Comparison of ENCODE assay signal across 16 cellular contexts in genomic region chr14:83744901-83745300, GRCh38.
DNase-seq lines count a peak whose midpoint lies in the region; ATAC-seq and TF ChIP-seq lines count a peak whose summit lies in the region.
"Had no signal": no experiment of that assay in that cellular context is flagged by ENCODE, and none has a peak within 500 bp of the region (broad histone marks: within the 10 kb centered on the region; RNA-seq: fewer than 3 reads in every experiment).

No MANE protein-coding gene starts in this region.

- no peak overlapping the region for H3K4me3 Mint-ChIP-seq in natural killer cell treated with Interleukin-12 subunit alpha and Interleukin-12 subunit beta and Interleukin-15 and Interleukin-18, amount 100 ng/mL, for 72 hours
- H3K4me3 Mint-ChIP-seq: CD4-positive, alpha-beta T cell had no signal

- H3K27me3 Mint-ChIP-seq in natural killer cell treated with Interleukin-12 subunit alpha and Interleukin-12 subunit beta and Interleukin-15 and Interleukin-18, amount 100 ng/mL, for 72 hours: no peaks in the 10 kb centered on the region
- H3K27me3 Mint-ChIP-seq: CD4-positive, alpha-beta T cell had no signal

- no peak for ATAC-seq in natural killer cell treated with Interleukin-12 subunit alpha and Interleukin-12 subunit beta and Interleukin-15 and Interleukin-18, amount 100 ng/mL, for 72 hours
- ATAC-seq: K562 had no signal

- in situ Hi-C loops in GM13976 (cut with MboI; ENCODE audit: low sequenced_read_pairs, unreplicated experiment): no loop called here

- no peaks in the 10 kb centered on the region for H3K4me1 Mint-ChIP-seq in natural killer cell treated with Interleukin-12 subunit alpha and Interleukin-12 subunit beta and Interleukin-15 and Interleukin-18, amount 100 ng/mL, for 72 hours (ENCODE audit: low read depth in 2 of 2)

- H3K27ac Mint-ChIP-seq in natural killer cell treated with Interleukin-12 subunit alpha and Interleukin-12 subunit beta and Interleukin-15 and Interleukin-18, amount 100 ng/mL, for 72 hours: no peak overlapping the region
- H3K27ac Mint-ChIP-seq: CD4-positive, alpha-beta T cell had no signal

- TF ChIP-seq CTCF in epithelial cell of esophagus (IDR thresholded peaks at IDR 0.05; ENCODE audit: insufficient read depth, low read depth, low read length, missing control alignments): no peak
- no peak for TF ChIP-seq CTCF in GM13976 (IDR thresholded peaks at IDR 0.05; ENCODE audit: borderline replicate concordance, control extremely low read depth, extremely low read depth, insufficient read depth, missing control alignments)

- H3K4me3 ChIP-seq in epithelial cell of esophagus (ENCODE audit: low read length): no peak overlapping the region
- H3K4me3 ChIP-seq: GM23248, HAP-1, K562 had no signal

- DNase-seq in LHCN-M2 (ENCODE audit: low read depth) (peak; percentile 18), epithelial cell of esophagus (ENCODE audit: low read depth) (peak; percentile 7), iris pigment epithelial cell (ENCODE audit: low read depth) (peak; percentile 53), stromal cell of bone marrow (ENCODE audit: low read depth) (peak; percentile 1), GM13976 (ENCODE audit: low spot score) (no peak), AML-193 (lab: John Stamatoyannopoulos, UW) (no peak), cerebellar cortex (ENCODE audit: low spot score) (no peak)
- DNase-seq in natural killer cell treated with Interleukin-12 subunit alpha and Interleukin-12 subunit beta and Interleukin-15 and Interleukin-18, amount 100 ng/mL, for 72 hours (ENCODE audit: low spot score): no peak
- DNase-seq: ACHN; Caco-2; CD4-positive, alpha-beta T cell; DMS79; GDM1; GM23248 had no signal

- H3K36me3 Mint-ChIP-seq in natural killer cell treated with Interleukin-12 subunit alpha and Interleukin-12 subunit beta and Interleukin-15 and Interleukin-18, amount 100 ng/mL, for 72 hours: no peaks in the 10 kb centered on the region

- H3K9me3 Mint-ChIP-seq in natural killer cell treated with Interleukin-12 subunit alpha and Interleukin-12 subunit beta and Interleukin-15 and Interleukin-18, amount 100 ng/mL, for 72 hours: peaks cover 15% of the 10 kb centered on the region

Comparison
In these comparisons a context has a peak if more than half of its experiments do, and no peak if none do; other contexts are left out.
1. DNase-seq: peak in LHCN-M2 (single experiment), epithelial cell of esophagus (single experiment), iris pigment epithelial cell (single experiment) and stromal cell of bone marrow (single experiment); none in natural killer cell treated with Interleukin-12 subunit alpha and Interleukin-12 subunit beta and Interleukin-15 and Interleukin-18, amount 100 ng/mL, for 72 hours (single experiment), GM13976 (single experiment), AML-193 (0 of 2) and cerebellar cortex (single experiment).